Comparison of ENCODE assay signal across 1 cellular context in the genomic region with DNA sequence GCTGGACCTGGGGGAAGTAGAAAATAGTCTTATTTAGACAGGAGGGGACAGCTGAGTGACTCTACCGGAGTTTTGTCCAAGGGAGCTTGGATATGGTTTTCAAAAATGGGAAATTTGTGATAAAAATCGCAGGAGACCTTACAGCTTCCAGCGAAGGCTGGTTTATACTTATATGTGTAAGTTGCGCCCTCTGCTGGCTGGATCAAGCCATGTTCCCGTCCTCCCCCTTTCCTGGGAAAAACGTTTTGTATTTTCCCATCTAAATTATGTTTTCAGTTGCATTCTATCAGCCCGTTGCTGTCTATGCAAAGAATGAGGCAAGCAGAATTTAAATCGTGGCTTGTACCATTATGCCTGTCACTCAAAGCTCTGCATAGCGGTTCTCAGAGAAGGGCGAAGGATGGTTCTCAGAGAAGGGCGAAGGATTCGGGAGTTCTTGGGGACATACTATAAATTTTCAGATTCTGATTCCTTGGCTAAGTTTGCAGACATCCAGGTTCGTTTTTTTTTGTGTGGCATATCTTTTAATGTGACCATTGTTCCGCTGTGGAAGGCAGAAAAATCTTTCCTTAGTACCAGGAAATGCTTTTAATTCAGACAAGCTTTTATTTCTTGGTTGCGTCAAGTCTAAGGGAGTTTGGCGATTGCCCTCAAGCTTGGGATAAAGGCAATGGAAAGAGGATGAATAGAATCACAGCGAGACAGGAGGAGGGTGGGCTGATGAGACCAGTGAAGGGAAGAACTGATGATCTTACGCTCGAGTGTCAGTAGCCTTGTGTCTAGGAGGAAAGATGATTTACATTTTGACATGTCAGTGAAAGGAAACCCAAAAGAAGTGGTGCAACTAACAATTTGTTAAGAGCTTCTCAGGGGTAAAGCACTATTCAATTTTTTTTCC.
TF ChIP-seq lines count a peak whose summit lies in the region.

No MANE protein-coding gene starts in this region.

TF ChIP-seq in GM23338, 12 proteins besides CTCF, POLR2A, EP300 and RAD21 (continued from another document):
- TF ChIP-seq, protein P1, sequence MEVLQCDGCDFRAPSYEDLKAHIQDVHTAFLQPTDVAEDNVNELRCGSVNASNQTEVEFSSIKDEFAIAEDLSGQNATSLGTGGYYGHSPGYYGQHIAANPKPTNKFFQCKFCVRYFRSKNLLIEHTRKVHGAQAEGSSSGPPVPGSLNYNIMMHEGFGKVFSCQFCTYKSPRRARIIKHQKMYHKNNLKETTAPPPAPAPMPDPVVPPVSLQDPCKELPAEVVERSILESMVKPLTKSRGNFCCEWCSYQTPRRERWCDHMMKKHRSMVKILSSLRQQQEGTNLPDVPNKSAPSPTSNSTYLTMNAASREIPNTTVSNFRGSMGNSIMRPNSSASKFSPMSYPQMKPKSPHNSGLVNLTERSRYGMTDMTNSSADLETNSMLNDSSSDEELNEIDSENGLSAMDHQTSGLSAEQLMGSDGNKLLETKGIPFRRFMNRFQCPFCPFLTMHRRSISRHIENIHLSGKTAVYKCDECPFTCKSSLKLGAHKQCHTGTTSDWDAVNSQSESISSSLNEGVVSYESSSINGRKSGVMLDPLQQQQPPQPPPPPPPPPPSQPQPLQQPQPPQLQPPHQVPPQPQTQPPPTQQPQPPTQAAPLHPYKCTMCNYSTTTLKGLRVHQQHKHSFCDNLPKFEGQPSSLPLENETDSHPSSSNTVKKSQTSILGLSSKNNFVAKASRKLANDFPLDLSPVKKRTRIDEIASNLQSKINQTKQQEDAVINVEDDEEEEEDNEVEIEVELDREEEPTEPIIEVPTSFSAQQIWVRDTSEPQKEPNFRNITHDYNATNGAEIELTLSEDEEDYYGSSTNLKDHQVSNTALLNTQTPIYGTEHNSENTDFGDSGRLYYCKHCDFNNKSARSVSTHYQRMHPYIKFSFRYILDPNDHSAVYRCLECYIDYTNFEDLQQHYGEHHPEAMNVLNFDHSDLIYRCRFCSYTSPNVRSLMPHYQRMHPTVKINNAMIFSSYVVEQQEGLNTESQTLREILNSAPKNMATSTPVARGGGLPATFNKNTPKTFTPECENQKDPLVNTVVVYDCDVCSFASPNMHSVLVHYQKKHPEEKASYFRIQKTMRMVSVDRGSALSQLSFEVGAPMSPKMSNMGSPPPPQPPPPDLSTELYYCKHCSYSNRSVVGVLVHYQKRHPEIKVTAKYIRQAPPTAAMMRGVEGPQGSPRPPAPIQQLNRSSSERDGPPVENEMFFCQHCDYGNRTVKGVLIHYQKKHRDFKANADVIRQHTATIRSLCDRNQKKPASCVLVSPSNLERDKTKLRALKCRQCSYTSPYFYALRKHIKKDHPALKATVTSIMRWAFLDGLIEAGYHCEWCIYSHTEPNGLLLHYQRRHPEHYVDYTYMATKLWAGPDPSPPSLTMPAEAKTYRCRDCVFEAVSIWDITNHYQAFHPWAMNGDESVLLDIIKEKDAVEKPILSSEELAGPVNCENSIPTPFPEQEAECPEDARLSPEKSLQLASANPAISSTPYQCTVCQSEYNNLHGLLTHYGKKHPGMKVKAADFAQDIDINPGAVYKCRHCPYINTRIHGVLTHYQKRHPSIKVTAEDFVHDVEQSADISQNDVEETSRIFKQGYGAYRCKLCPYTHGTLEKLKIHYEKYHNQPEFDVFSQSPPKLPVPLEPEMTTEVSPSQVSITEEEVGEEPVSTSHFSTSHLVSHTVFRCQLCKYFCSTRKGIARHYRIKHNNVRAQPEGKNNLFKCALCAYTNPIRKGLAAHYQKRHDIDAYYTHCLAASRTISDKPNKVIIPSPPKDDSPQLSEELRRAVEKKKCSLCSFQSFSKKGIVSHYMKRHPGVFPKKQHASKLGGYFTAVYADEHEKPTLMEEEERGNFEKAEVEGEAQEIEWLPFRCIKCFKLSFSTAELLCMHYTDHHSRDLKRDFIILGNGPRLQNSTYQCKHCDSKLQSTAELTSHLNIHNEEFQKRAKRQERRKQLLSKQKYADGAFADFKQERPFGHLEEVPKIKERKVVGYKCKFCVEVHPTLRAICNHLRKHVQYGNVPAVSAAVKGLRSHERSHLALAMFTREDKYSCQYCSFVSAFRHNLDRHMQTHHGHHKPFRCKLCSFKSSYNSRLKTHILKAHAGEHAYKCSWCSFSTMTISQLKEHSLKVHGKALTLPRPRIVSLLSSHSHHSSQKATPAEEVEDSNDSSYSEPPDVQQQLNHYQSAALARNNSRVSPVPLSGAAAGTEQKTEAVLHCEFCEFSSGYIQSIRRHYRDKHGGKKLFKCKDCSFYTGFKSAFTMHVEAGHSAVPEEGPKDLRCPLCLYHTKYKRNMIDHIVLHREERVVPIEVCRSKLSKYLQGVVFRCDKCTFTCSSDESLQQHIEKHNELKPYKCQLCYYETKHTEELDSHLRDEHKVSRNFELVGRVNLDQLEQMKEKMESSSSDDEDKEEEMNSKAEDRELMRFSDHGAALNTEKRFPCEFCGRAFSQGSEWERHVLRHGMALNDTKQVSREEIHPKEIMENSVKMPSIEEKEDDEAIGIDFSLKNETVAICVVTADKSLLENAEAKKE (CRISPR knock-in tag; IDR thresholded peaks at IDR 0.05): no peak
- no peak for TF ChIP-seq ZNF114 (CRISPR knock-in tag; IDR thresholded peaks at IDR 0.05)
TF ChIP-seq in GM23338: peak in this region for 0.
